Comparison of ENCODE assay signal across 2 cellular contexts in the genomic region with DNA sequence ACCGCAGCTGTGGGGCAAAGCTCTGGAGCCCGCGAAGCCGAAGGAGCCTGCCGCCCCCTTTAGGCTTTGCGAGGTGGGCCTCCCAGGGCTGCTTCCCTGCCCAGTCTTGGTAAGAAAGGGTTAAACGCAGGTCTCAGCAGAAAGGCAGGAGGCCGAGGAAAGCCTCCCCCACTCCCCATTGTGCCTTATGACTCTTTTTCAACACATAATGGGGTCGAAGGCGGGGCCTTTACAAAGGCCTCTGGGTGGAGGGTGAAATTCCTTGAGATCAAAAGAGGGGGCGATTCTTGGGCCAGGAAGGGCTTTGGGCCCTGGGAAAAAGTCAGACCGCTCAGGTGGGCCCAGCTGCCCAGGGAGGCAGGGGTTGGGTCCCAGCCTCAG.
TF ChIP-seq lines count a peak whose summit lies in the region.

No MANE protein-coding gene starts in this region.

TF ChIP-seq in neural cell, 6 proteins besides CTCF, POLR2A, EP300 and RAD21 (continued from another document):
- TF ChIP-seq REST (IDR thresholded peaks at IDR 0.05; ENCODE audit: borderline replicate concordance), result no peak
- TF ChIP-seq SMC3 (conservative IDR thresholded peaks at IDR 0.05; ENCODE audit: poor library complexity), result no peak
- TF ChIP-seq EZH2 (IDR thresholded peaks at IDR 0.05; ENCODE audit: borderline replicate concordance, insufficient read depth, low read length, poor library complexity, severe bottlenecking), result no peak

TF ChIP-seq in SK-N-SH treated with all-trans-retinoic acid at 6 μM for 48 hours, 23 proteins besides CTCF, POLR2A, EP300 and RAD21 (continued from another document):
- TF ChIP-seq, protein P1, sequence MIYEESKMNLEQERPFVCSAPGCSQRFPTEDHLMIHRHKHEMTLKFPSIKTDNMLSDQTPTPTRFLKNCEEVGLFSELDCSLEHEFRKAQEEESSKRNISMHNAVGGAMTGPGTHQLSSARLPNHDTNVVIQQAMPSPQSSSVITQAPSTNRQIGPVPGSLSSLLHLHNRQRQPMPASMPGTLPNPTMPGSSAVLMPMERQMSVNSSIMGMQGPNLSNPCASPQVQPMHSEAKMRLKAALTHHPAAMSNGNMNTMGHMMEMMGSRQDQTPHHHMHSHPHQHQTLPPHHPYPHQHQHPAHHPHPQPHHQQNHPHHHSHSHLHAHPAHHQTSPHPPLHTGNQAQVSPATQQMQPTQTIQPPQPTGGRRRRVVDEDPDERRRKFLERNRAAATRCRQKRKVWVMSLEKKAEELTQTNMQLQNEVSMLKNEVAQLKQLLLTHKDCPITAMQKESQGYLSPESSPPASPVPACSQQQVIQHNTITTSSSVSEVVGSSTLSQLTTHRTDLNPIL (CRISPR knock-in tag; IDR thresholded peaks at IDR 0.05; ENCODE audit: low read depth), result no peak
- TF ChIP-seq ESRRG (CRISPR knock-in tag; IDR thresholded peaks at IDR 0.05) (no peak), BACH2 (CRISPR knock-in tag; IDR thresholded peaks at IDR 0.05; ENCODE audit: borderline replicate concordance) (no peak), GLIS3 (CRISPR knock-in tag; IDR thresholded peaks at IDR 0.05) (no peak), SNAI2 (CRISPR knock-in tag; IDR thresholded peaks at IDR 0.05) (no peak)
